In the genomic region with DNA sequence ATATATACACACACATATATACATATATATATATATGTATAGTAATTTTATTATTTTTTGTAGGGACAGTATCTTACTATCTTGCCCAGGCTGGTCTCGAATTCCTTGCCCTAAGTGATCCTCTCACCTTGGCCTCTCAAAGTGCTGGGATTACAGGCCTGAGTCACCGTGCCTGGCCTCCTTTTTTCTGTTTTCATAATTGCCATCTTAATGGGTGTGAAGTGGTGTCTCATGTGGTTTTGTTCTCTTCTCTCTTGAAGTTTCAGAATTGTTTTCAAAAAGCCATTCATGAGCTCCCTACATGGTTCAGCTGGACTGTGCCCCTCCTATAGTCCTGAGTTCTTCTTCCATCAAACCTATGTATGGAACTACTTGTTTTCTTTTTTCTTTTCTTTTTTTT, we compare ENCODE assay signal across 7 cellular contexts.
A peak's percentile ranks its signal among the peaks of the same experiment; 100 is the strongest.
DNase-seq lines count a peak whose midpoint lies in the region; ATAC-seq lines count a peak whose summit lies in the region.
"Not testable (repeated sequence)": the region's sequence is repeated elsewhere in the genome, so short reads cannot be mapped to it uniquely, and the experiment has no call there.

No MANE protein-coding gene starts in this region.

- H3K27ac Mint-ChIP-seq in IgD-negative memory B cell = peak overlapping the region in 2 of 3 donors; percentile 61 to 91
- H3K27ac Mint-ChIP-seq in activated T-cell treated with anti-CD3 and anti-CD28 coated beads, Interleukin-2, amount 50 U/mL, for 72 hours = not testable (repeated sequence)

- not testable (repeated sequence) for H3K9me3 Mint-ChIP-seq in IgD-negative memory B cell; activated T-cell treated with anti-CD3 and anti-CD28 coated beads, Interleukin-2, amount 50 U/mL, for 72 hours

- H3K4me1 Mint-ChIP-seq in IgD-negative memory B cell = peaks cover 24 to 29% (median 27%) of the 10 kb centered on the region in 3 donors
- H3K4me1 Mint-ChIP-seq in activated T-cell treated with anti-CD3 and anti-CD28 coated beads, Interleukin-2, amount 50 U/mL, for 72 hours (ENCODE audit: low read depth) = peaks cover 13% of the 10 kb centered on the region

- peak; percentile 40 for ATAC-seq in GM18520 (IDR thresholded peaks at IDR 0.05; ENCODE audit: unreplicated experiment)
- ATAC-seq in GM21447 (IDR thresholded peaks at IDR 0.05; ENCODE audit: unreplicated experiment) = peak; percentile 45
- ATAC-seq in HG02798 (IDR thresholded peaks at IDR 0.05; ENCODE audit: poor library complexity, unreplicated experiment) = peak; percentile 55
- peak; percentile 69 to 77 for ATAC-seq in activated T-cell treated with anti-CD3 and anti-CD28 coated beads, Interleukin-2, amount 50 U/mL, for 72 hours (replicated peaks in 1 of 2)

- H3K36me3 Mint-ChIP-seq in IgD-negative memory B cell; activated T-cell treated with anti-CD3 and anti-CD28 coated beads, Interleukin-2, amount 50 U/mL, for 72 hours (ENCODE audit: insufficient read depth in 2 of 2): not testable (repeated sequence)

- not testable (repeated sequence) for H3K27me3 Mint-ChIP-seq in IgD-negative memory B cell
- H3K27me3 Mint-ChIP-seq in activated T-cell treated with anti-CD3 and anti-CD28 coated beads, Interleukin-2, amount 50 U/mL, for 72 hours (ENCODE audit: low read depth) = peaks cover 20% of the 10 kb centered on the region

- not testable (repeated sequence) for H3K4me3 Mint-ChIP-seq in IgD-negative memory B cell; activated T-cell treated with anti-CD3 and anti-CD28 coated beads, Interleukin-2, amount 50 U/mL, for 72 hours

- DNase-seq in RPMI7951 (ENCODE audit: low read depth) = peak; percentile 32
- DNase-seq in activated T-cell treated with anti-CD3 and anti-CD28 coated beads, Interleukin-2, amount 50 U/mL, for 72 hours = peak; percentile 4 to 23
- DNase-seq in stimulated activated CD4-positive, alpha-beta T cell treated with anti-CD3 and anti-CD28 coated beads, Interleukin-15, amount 100 ng/mL, for 24 hours = peak; percentile 25

Comparison
In these comparisons a context has a peak if more than half of its experiments do, and no peak if none do; other contexts are left out.
1. Peak in every context shown above with its lines: DNase-seq and ATAC-seq.